ENCODE assay signal across 30 cellular contexts in the genomic region with DNA sequence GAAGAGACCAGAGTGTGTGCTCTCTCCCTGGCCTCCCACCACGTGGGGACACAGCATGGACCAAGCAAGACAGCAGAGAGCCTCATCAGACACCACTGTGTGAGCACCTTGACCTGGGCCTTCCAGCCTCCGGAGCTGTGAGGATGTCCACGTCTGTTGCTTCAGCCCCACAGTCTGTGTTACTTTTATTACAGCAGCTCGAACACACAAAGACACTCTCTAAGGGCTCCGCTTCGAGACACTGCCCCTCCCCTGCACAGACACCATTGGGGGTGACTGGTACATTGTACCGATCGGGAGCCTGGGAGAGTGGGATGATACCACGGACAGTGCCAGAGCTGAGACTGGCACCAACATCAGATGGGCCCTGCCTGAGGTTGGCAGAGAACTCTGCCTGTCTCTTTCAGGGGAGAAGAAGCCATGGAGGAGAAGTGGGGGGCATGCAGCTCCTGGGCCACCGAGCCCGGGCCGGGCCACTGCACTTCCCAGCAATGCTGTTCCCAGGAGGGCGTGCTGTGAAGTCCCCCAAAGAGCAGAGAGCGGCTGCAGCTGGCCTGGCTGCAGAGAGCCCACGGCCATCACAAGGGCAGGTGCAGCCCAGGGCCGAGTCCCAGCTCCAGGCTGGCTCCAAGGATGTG. TPM values are rescaled to one million over a fixed set of nuclear protein-coding genes. Genes with fewer than 3 reads are reported as not detected.
DNase-seq lines count a peak whose midpoint lies in the region; ATAC-seq, FAIRE-seq and TF ChIP-seq lines count a peak whose summit lies in the region.
"Had no signal": no experiment of that assay in that cellular context is flagged by ENCODE, and none has a peak within 500 bp of the region (broad histone marks: within the 10 kb centered on the region; RNA-seq: fewer than 3 reads in every experiment).

No MANE protein-coding gene starts in this region.

- ATAC-seq in gastroesophageal sphincter (no peak), GM21526 (IDR thresholded peaks at IDR 0.05; ENCODE audit: low FRiP score, unreplicated experiment) (no peak)
- ATAC-seq: activated CD4-positive, CD25-positive, alpha-beta regulatory T cell treated with anti-CD3 and anti-CD28 coated beads, Interleukin-2, amount 50 U/mL, for 24 hours; activated naive CD8-positive, alpha-beta T cell treated with anti-CD3 and anti-CD28 coated beads, Interleukin-2, amount 50 U/mL, for 24 hours; activated T-helper 17 cell treated with anti-CD3 and anti-CD28 coated beads, Interleukin-2, amount 50 U/mL, for 72 hours; CD8-positive, alpha-beta T cell; naive thymus-derived CD8-positive, alpha-beta T cell; right lobe of liver; upper lobe of right lung had no signal

- WGBS in prostate gland: 67% methylated on average over 13 of the region's 16 CpGs
- 80% methylated on average over 1 of the region's 16 CpGs; no CpG with 5 or more reads in 1 of the 2 donors for WGBS in gastroesophageal sphincter (ENCODE audit: low coverage in 1 of 2), 2 donors

- H3K27me3 ChIP-seq in prostate gland (replicated peaks; ENCODE audit: insufficient read depth): no peaks in the 10 kb centered on the region
- peaks cover 59% of the 10 kb centered on the region for H3K27me3 ChIP-seq in gastroesophageal sphincter
- H3K27me3 ChIP-seq: ovary, right lobe of liver had no signal

- no peaks in the 10 kb centered on the region for H3K4me1 Mint-ChIP-seq in activated CD4-positive, alpha-beta memory T cell treated with anti-CD3 and anti-CD28 coated beads, Interleukin-2, amount 10 ng/mL, durations not matched to agents 7 days and 5 days
- no peaks in the 10 kb centered on the region for H3K4me1 Mint-ChIP-seq in activated CD4-positive, alpha-beta memory T cell treated with anti-CD3 and anti-CD28 coated beads for 36 hours (ENCODE audit: low read depth)
- H3K4me1 Mint-ChIP-seq: activated naive CD8-positive, alpha-beta T cell treated with anti-CD3 and anti-CD28 coated beads, Interleukin-2, amount 50 U/mL, for 24 hours; activated T-helper 17 cell treated with anti-CD3 and anti-CD28 coated beads, Interleukin-2, amount 50 U/mL, for 72 hours; mesothelial cell of epicardium had no signal

- H3K27ac ChIP-seq in prostate gland (no peak overlapping the region), gastroesophageal sphincter (no peak overlapping the region)
- H3K27ac ChIP-seq: dorsolateral prefrontal cortex, ovary, right lobe of liver, upper lobe of right lung had no signal

- H3K36me3 ChIP-seq in prostate gland: no peaks in the 10 kb centered on the region
- H3K36me3 ChIP-seq in gastroesophageal sphincter: no peaks in the 10 kb centered on the region
- H3K36me3 ChIP-seq: ovary, right lobe of liver, upper lobe of right lung had no signal

- DNase-seq in activated CD4-positive, alpha-beta memory T cell treated with anti-CD3 and anti-CD28 coated beads, Interleukin-2, amount 10 ng/mL, durations not matched to agents 7 days and 5 days: peak; percentile 6
- no peak for DNase-seq in activated CD4-positive, alpha-beta memory T cell treated with anti-CD3 and anti-CD28 coated beads for 36 hours
- DNase-seq in H4 (ENCODE audit: low spot score): peak; percentile 3
- peak; percentile 1 for DNase-seq in iPS-NIHi11 (ENCODE audit: low spot score)
- peak; percentile 3 for DNase-seq in prostate gland (ENCODE audit: low spot score)
- DNase-seq in GM12892 (ENCODE audit: insufficient read length): no peak
- DNase-seq: 8988T; activated naive CD8-positive, alpha-beta T cell treated with anti-CD3 and anti-CD28 coated beads, Interleukin-2, amount 50 U/mL, for 24 hours; AML-193; GDM1; HCEC 1CT; NCI-H1092; NCI-H187; NCI-H526 treated with DMSO at 0.1 percent for 48 hours; stimulated activated CD4-positive, alpha-beta T cell treated with anti-CD3 and anti-CD28 coated beads, Interleukin-15, amount 100 ng/mL, for 24 hours; T-helper 1 cell had no signal

- TF ChIP-seq POLR2A in prostate gland (IDR thresholded peaks at IDR 0.05) (no peak), GM12892 (IDR thresholded peaks at IDR 0.05; ENCODE audit: low read depth, low read length) (no peak), gastroesophageal sphincter (IDR thresholded peaks at IDR 0.05) (no peak)

- no peaks in the 10 kb centered on the region for H3K9me3 Mint-ChIP-seq in activated CD4-positive, alpha-beta memory T cell treated with anti-CD3 and anti-CD28 coated beads, Interleukin-2, amount 10 ng/mL, durations not matched to agents 7 days and 5 days
- H3K9me3 Mint-ChIP-seq in activated CD4-positive, alpha-beta memory T cell treated with anti-CD3 and anti-CD28 coated beads for 36 hours: peaks cover 9% of the 10 kb centered on the region

- no peak for FAIRE-seq in GM12892 (lab: Jason Lieb, UNC)
- FAIRE-seq: endothelial cell of umbilical vein had no signal

- no peak for TF ChIP-seq EP300 in gastroesophageal sphincter (IDR thresholded peaks at IDR 0.05)

- H3K4me1 ChIP-seq in prostate gland (replicated peaks): no peaks in the 10 kb centered on the region
- H3K4me1 ChIP-seq in gastroesophageal sphincter: no peaks in the 10 kb centered on the region
- H3K4me1 ChIP-seq: right lobe of liver, upper lobe of right lung had no signal

- H3K4me3 Mint-ChIP-seq in activated CD4-positive, alpha-beta memory T cell treated with anti-CD3 and anti-CD28 coated beads, Interleukin-2, amount 10 ng/mL, durations not matched to agents 7 days and 5 days: no peak overlapping the region
- no peak overlapping the region for H3K4me3 Mint-ChIP-seq in activated CD4-positive, alpha-beta memory T cell treated with anti-CD3 and anti-CD28 coated beads for 36 hours
- H3K4me3 Mint-ChIP-seq: activated naive CD8-positive, alpha-beta T cell treated with anti-CD3 and anti-CD28 coated beads, Interleukin-2, amount 50 U/mL, for 24 hours; activated T-helper 17 cell treated with anti-CD3 and anti-CD28 coated beads, Interleukin-2, amount 50 U/mL, for 72 hours; CD8-positive, alpha-beta T cell; central memory CD8-positive, alpha-beta T cell; mesothelial cell of epicardium had no signal

- no peak overlapping the region for H3K27ac Mint-ChIP-seq in activated CD4-positive, alpha-beta memory T cell treated with anti-CD3 and anti-CD28 coated beads, Interleukin-2, amount 10 ng/mL, durations not matched to agents 7 days and 5 days
- no peak overlapping the region for H3K27ac Mint-ChIP-seq in activated CD4-positive, alpha-beta memory T cell treated with anti-CD3 and anti-CD28 coated beads for 36 hours
- H3K27ac Mint-ChIP-seq: activated naive CD8-positive, alpha-beta T cell treated with anti-CD3 and anti-CD28 coated beads, Interleukin-2, amount 50 U/mL, for 24 hours; activated T-helper 17 cell treated with anti-CD3 and anti-CD28 coated beads, Interleukin-2, amount 50 U/mL, for 72 hours; CD8-positive, alpha-beta T cell; mesothelial cell of epicardium; naive thymus-derived CD8-positive, alpha-beta T cell had no signal

- TF ChIP-seq CTCF in prostate gland (IDR thresholded peaks at IDR 0.05) (no peak), gastroesophageal sphincter (IDR thresholded peaks at IDR 0.05) (no peak)

- intact Hi-C loops in activated CD4-positive, alpha-beta memory T cell treated with anti-CD3 and anti-CD28 coated beads for 36 hours (cut with micrococcal nuclease): loop anchor here (10.0 kb wide), 1 partner anchor 315 kb away; no protein-coding TSS in a partner anchor
- intact Hi-C loops in prostate gland (cut with DNase I): loop anchor here (10.0 kb wide), 1 partner anchor 315 kb away; no protein-coding TSS in a partner anchor

- H3K4me3 ChIP-seq in prostate gland: no peak overlapping the region
- no peak overlapping the region for H3K4me3 ChIP-seq in gastroesophageal sphincter
- H3K4me3 ChIP-seq: dorsolateral prefrontal cortex, ovary, right lobe of liver, upper lobe of right lung had no signal

- H3K27me3 Mint-ChIP-seq in activated CD4-positive, alpha-beta memory T cell treated with anti-CD3 and anti-CD28 coated beads, Interleukin-2, amount 10 ng/mL, durations not matched to agents 7 days and 5 days: peaks cover under 1% of the 10 kb centered on the region
- peaks cover 11% of the 10 kb centered on the region for H3K27me3 Mint-ChIP-seq in activated CD4-positive, alpha-beta memory T cell treated with anti-CD3 and anti-CD28 coated beads for 36 hours

- no peaks in the 10 kb centered on the region for H3K9me3 ChIP-seq in prostate gland
- peaks cover 0 to 23% (median 0%) of the 10 kb centered on the region in 3 donors for H3K9me3 ChIP-seq in gastroesophageal sphincter
- H3K9me3 ChIP-seq: ovary, right lobe of liver, upper lobe of right lung had no signal

- POLR2A ChIA-PET in activated CD4-positive, alpha-beta memory T cell treated with anti-CD3 and anti-CD28 coated beads, Interleukin-2, amount 10 ng/mL, durations not matched to agents 7 days and 5 days (lab: Charles Lee): no interaction called here
- POLR2A ChIA-PET in activated CD4-positive, alpha-beta memory T cell treated with anti-CD3 and anti-CD28 coated beads for 36 hours (lab: Charles Lee): no interaction called here

- no peaks in the 10 kb centered on the region for H3K36me3 Mint-ChIP-seq in activated CD4-positive, alpha-beta memory T cell treated with anti-CD3 and anti-CD28 coated beads, Interleukin-2, amount 10 ng/mL, durations not matched to agents 7 days and 5 days (ENCODE audit: low read depth)
- H3K36me3 Mint-ChIP-seq in activated CD4-positive, alpha-beta memory T cell treated with anti-CD3 and anti-CD28 coated beads for 36 hours: peaks cover 1% of the 10 kb centered on the region
- H3K36me3 Mint-ChIP-seq: CD8-positive, alpha-beta T cell had no signal

- CTCF ChIA-PET in activated CD4-positive, alpha-beta memory T cell treated with anti-CD3 and anti-CD28 coated beads, Interleukin-2, amount 10 ng/mL, durations not matched to agents 7 days and 5 days (lab: Charles Lee): no interaction called here
- CTCF ChIA-PET in activated CD4-positive, alpha-beta memory T cell treated with anti-CD3 and anti-CD28 coated beads for 36 hours (lab: Charles Lee): interaction anchor here (1.0 kb wide), 1 partner anchor 33 kb away, joined by 3 read pairs; no protein-coding TSS in a partner anchor

RNA-seq across cellular contexts. Expression of gene HMX1, which starts 48.1 kb away (rescaled TPM):
- not detected for total RNA-seq in activated CD4-positive, alpha-beta memory T cell treated with anti-CD3 and anti-CD28 coated beads, Interleukin-2, amount 10 ng/mL, durations not matched to agents 7 days and 5 days
- not detected for total RNA-seq in activated CD4-positive, alpha-beta memory T cell treated with anti-CD3 and anti-CD28 coated beads for 36 hours
- total RNA-seq in H4 (2014; rRNA removed; shearing (Covaris generic)): 5.1 and 7.3 TPM in 2 replicates
- total RNA-seq in prostate gland (1 to 10 TPM in 1 of 2 donors, not detected in 1; 5.3 TPM), gastroesophageal sphincter (not detected)
- not detected for polyA plus RNA-seq in GM12892 (2012; ENCODE audit: missing spikeins)
- total RNA-seq: activated T-helper 17 cell treated with anti-CD3 and anti-CD28 coated beads, Interleukin-2, amount 50 U/mL, for 72 hours; CD8-positive, alpha-beta T cell; endothelial cell of umbilical vein; naive thymus-derived CD8-positive, alpha-beta T cell; ovary; right lobe of liver; RPMI7951; upper lobe of right lung had no signal
- polyA plus RNA-seq: endothelial cell of umbilical vein; naive thymus-derived CD8-positive, alpha-beta T cell; ovary had no signal

Comparison
In these comparisons a context has a peak if more than half of its experiments do, and no peak if none do; other contexts are left out.
1. DNase-seq: peak in activated CD4-positive, alpha-beta memory T cell treated with anti-CD3 and anti-CD28 coated beads, Interleukin-2, amount 10 ng/mL, durations not matched to agents 7 days and 5 days (single experiment), H4 (single experiment), iPS-NIHi11 (single experiment) and prostate gland (single experiment); none in activated CD4-positive, alpha-beta memory T cell treated with anti-CD3 and anti-CD28 coated beads for 36 hours (single experiment) and GM12892 (single experiment).